In genomic region chr13:49810464-49810824, GRCh38 we compare ENCODE assay signal across 14 cellular contexts.
"Had no signal": no experiment of that assay in that cellular context is flagged by ENCODE, and none has a peak within 500 bp of the region (broad histone marks: within the 10 kb centered on the region; RNA-seq: fewer than 3 reads in every experiment).

No MANE protein-coding gene starts in this region.

- DNase-seq: activated CD4-positive, alpha-beta T cell treated with anti-CD3 and anti-CD28 coated beads, Interleukin-2, amount 50 U/mL, for 4 hours; activated CD4-positive, CD25-positive, alpha-beta regulatory T cell treated with anti-CD3 and anti-CD28 coated beads, Interleukin-2, amount 50 U/mL, for 72 hours; activated effector memory CD4-positive, alpha-beta T cell treated with Interleukin-2 at 50 U/mL for 16 hours; activated T-cell treated with anti-CD3 and anti-CD28 coated beads, Interleukin-2, amount 50 U/mL, for 1 hour; esophagus squamous epithelium; foreskin fibroblast; head of caudate nucleus; occipital lobe; stomach; T-helper 9 cell had no signal

- H3K27ac ChIP-seq: esophagus squamous epithelium, stomach, vagina had no signal

- H3K36me3 ChIP-seq: brain microvascular endothelial cell, esophagus squamous epithelium, stomach, vagina had no signal

- FAIRE-seq: keratinocyte had no signal

- H3K4me1 ChIP-seq: esophagus squamous epithelium, vagina had no signal

- H3K27me3 ChIP-seq: brain microvascular endothelial cell, vagina had no signal

- H3K9me3 ChIP-seq: esophagus squamous epithelium, stomach, vagina had no signal

- H3K4me3 ChIP-seq: esophagus squamous epithelium, lung, stomach, vagina had no signal
